In genomic region chr14:76812422-76813383, GRCh38 we compare ENCODE assay signal across 8 cellular contexts. TPM values are rescaled to one million over a fixed set of nuclear protein-coding genes. Genes with fewer than 3 reads are reported as not detected.
DNase-seq lines count a peak whose midpoint lies in the region; ATAC-seq and TF ChIP-seq lines count a peak whose summit lies in the region.

Gene ANGEL1, minus strand, starts transcription at chr14:76812882. Its CDS starts 55 bp downstream, at chr14:76812827.

- peak within 1 kb of the TSS; percentile 98 for H3K27ac Mint-ChIP-seq in progenitor cell of endocrine pancreas

- no peak for TF ChIP-seq CTCF in progenitor cell of endocrine pancreas (IDR thresholded peaks at IDR 0.05; ENCODE audit: unreplicated experiment)
- no peak for TF ChIP-seq CTCF in upper lobe of right lung (IDR thresholded peaks at IDR 0.05)

- H3K9me3 Mint-ChIP-seq in progenitor cell of endocrine pancreas (ENCODE audit: low read depth), result no peaks in the 10 kb centered on the region

- H3K27me3 Mint-ChIP-seq in progenitor cell of endocrine pancreas, result no peaks in the 10 kb centered on the region

- H3K36me3 Mint-ChIP-seq in progenitor cell of endocrine pancreas (ENCODE audit: insufficient read depth), result peaks cover 15% of the 10 kb centered on the region

- H3K36me3 ChIP-seq in upper lobe of right lung, result peaks cover 15% of the 10 kb centered on the region

- peaks cover 19% of the 10 kb centered on the region for H3K4me1 ChIP-seq in upper lobe of right lung

- H3K27ac ChIP-seq in angular gyrus (ENCODE audit: low read depth, low read length) (peak within 1 kb of the TSS; percentile 81), upper lobe of right lung (peak within 1 kb of the TSS; percentile 91)

- H3K4me1 Mint-ChIP-seq in progenitor cell of endocrine pancreas (ENCODE audit: low read depth), result peaks cover 31% of the 10 kb centered on the region

- intact Hi-C loops in left ventricle myocardium superior (cut with micrococcal nuclease), result no loop called here
- intact Hi-C loops in upper lobe of right lung (cut with DNase I), result no loop called here

- ATAC-seq in GM18499 (IDR thresholded peaks at IDR 0.05; ENCODE audit: insufficient read depth, unreplicated experiment), result peak; percentile 65
- peak; percentile 86 for ATAC-seq in HG02970 (IDR thresholded peaks at IDR 0.05; ENCODE audit: low FRiP score, unreplicated experiment)
- peak; percentile 92 for ATAC-seq in left ventricle myocardium superior
- peak; percentile 96 for ATAC-seq in upper lobe of right lung

- no peaks in the 10 kb centered on the region for H3K9me3 ChIP-seq in upper lobe of right lung

- peak within 1 kb of the TSS; percentile 98 for H3K4me3 Mint-ChIP-seq in progenitor cell of endocrine pancreas (ENCODE audit: low read depth)

- DNase-seq in NCI-H187 treated with DMSO at 0.1 percent for 48 hours (lab: John Stamatoyannopoulos, UW) (peak; percentile 68), T-helper 2 cell (peak; percentile 95 to 98 (median 95)), left ventricle myocardium superior (peak; percentile 98), progenitor cell of endocrine pancreas (ENCODE audit: low spot score, unreplicated experiment) (peak; percentile 94), upper lobe of right lung (peak; percentile 98)

- H3K4me3 ChIP-seq in upper lobe of right lung, result peak within 1 kb of the TSS; percentile 93

- no peaks in the 10 kb centered on the region for H3K27me3 ChIP-seq in upper lobe of right lung

RNA-seq across cellular contexts. Expression of gene ANGEL1, which starts in this region (rescaled TPM):
- 11.2 TPM for total RNA-seq in left ventricle myocardium superior
- total RNA-seq in progenitor cell of endocrine pancreas, result 121 and 129 TPM in 2 replicates
- total RNA-seq in upper lobe of right lung, result 24.1 TPM

Comparison
In these comparisons a context has a peak if more than half of its experiments do, and no peak if none do; other contexts are left out.
1. Peak in every context shown above with its lines: DNase-seq, ATAC-seq, H3K4me3 ChIP-seq and H3K27ac ChIP-seq.